ENCODE assay signal across 1 cellular context in genomic region chr1:32696041-32696440, GRCh38.
TF ChIP-seq lines count a peak whose summit lies in the region.

No MANE protein-coding gene starts in this region.

TF ChIP-seq in K562, 482 proteins besides CTCF, POLR2A, EP300 and RAD21:
- TF ChIP-seq RBM14 (IDR thresholded peaks at IDR 0.05; ENCODE audit: borderline replicate concordance, insufficient read depth, low read depth, low read length), result no peak
- no peak for TF ChIP-seq ZNF431 (CRISPR knock-in tag; IDR thresholded peaks at IDR 0.05)
- TF ChIP-seq POLR2AphosphoS5 (IDR thresholded peaks at IDR 0.05; ENCODE audit: control insufficient read depth, insufficient read depth, low read depth, low read length), result no peak
- no peak for TF ChIP-seq JUNB (CRISPR knock-in tag; conservative IDR thresholded peaks at IDR 0.05)
- no peak for TF ChIP-seq ZNF436 (CRISPR knock-in tag; IDR thresholded peaks at IDR 0.05)
- no peak for TF ChIP-seq SOX6 (IDR thresholded peaks at IDR 0.05)
- TF ChIP-seq SAP30 (IDR thresholded peaks at IDR 0.05; ENCODE audit: borderline replicate concordance, insufficient read depth, low read depth, low read length, poor library complexity, severe bottlenecking), result no peak
- TF ChIP-seq, protein P1, sequence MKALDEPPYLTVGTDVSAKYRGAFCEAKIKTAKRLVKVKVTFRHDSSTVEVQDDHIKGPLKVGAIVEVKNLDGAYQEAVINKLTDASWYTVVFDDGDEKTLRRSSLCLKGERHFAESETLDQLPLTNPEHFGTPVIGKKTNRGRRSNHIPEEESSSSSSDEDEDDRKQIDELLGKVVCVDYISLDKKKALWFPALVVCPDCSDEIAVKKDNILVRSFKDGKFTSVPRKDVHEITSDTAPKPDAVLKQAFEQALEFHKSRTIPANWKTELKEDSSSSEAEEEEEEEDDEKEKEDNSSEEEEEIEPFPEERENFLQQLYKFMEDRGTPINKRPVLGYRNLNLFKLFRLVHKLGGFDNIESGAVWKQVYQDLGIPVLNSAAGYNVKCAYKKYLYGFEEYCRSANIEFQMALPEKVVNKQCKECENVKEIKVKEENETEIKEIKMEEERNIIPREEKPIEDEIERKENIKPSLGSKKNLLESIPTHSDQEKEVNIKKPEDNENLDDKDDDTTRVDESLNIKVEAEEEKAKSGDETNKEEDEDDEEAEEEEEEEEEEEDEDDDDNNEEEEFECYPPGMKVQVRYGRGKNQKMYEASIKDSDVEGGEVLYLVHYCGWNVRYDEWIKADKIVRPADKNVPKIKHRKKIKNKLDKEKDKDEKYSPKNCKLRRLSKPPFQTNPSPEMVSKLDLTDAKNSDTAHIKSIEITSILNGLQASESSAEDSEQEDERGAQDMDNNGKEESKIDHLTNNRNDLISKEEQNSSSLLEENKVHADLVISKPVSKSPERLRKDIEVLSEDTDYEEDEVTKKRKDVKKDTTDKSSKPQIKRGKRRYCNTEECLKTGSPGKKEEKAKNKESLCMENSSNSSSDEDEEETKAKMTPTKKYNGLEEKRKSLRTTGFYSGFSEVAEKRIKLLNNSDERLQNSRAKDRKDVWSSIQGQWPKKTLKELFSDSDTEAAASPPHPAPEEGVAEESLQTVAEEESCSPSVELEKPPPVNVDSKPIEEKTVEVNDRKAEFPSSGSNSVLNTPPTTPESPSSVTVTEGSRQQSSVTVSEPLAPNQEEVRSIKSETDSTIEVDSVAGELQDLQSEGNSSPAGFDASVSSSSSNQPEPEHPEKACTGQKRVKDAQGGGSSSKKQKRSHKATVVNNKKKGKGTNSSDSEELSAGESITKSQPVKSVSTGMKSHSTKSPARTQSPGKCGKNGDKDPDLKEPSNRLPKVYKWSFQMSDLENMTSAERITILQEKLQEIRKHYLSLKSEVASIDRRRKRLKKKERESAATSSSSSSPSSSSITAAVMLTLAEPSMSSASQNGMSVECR (CRISPR knock-in tag; IDR thresholded peaks at IDR 0.05), result no peak
- no peak for TF ChIP-seq ZNF707 (CRISPR knock-in tag; conservative IDR thresholded peaks at IDR 0.05)
- no peak for TF ChIP-seq NFE2 (IDR thresholded peaks at IDR 0.05; ENCODE audit: low read depth)
- no peak for TF ChIP-seq KAT2B (IDR thresholded peaks at IDR 0.05; ENCODE audit: low read depth, low read length)
- no peak for TF ChIP-seq SIRT6 (IDR thresholded peaks at IDR 0.05; ENCODE audit: low read depth, low read length)
- TF ChIP-seq ZFPM2 (CRISPR knock-in tag; IDR thresholded peaks at IDR 0.05), result no peak
- no peak for TF ChIP-seq EP400 (IDR thresholded peaks at IDR 0.05)
- no peak for TF ChIP-seq ZNF639 (CRISPR knock-in tag; conservative IDR thresholded peaks at IDR 0.05 in 1 of 2, IDR thresholded peaks at IDR 0.05 in 1 of 2)
- TF ChIP-seq NFIX (CRISPR knock-in tag; IDR thresholded peaks at IDR 0.05; ENCODE audit: low read depth), result no peak
- no peak for TF ChIP-seq ZNF280A (IDR thresholded peaks at IDR 0.05; ENCODE audit: low read depth, partially characterized antibody)
- TF ChIP-seq MAZ (CRISPR knock-in tag; conservative IDR thresholded peaks at IDR 0.05 in 1 of 2, IDR thresholded peaks at IDR 0.05 in 1 of 2), result no peak
